1 cellular context compared by ENCODE assay signal in the genomic region with DNA sequence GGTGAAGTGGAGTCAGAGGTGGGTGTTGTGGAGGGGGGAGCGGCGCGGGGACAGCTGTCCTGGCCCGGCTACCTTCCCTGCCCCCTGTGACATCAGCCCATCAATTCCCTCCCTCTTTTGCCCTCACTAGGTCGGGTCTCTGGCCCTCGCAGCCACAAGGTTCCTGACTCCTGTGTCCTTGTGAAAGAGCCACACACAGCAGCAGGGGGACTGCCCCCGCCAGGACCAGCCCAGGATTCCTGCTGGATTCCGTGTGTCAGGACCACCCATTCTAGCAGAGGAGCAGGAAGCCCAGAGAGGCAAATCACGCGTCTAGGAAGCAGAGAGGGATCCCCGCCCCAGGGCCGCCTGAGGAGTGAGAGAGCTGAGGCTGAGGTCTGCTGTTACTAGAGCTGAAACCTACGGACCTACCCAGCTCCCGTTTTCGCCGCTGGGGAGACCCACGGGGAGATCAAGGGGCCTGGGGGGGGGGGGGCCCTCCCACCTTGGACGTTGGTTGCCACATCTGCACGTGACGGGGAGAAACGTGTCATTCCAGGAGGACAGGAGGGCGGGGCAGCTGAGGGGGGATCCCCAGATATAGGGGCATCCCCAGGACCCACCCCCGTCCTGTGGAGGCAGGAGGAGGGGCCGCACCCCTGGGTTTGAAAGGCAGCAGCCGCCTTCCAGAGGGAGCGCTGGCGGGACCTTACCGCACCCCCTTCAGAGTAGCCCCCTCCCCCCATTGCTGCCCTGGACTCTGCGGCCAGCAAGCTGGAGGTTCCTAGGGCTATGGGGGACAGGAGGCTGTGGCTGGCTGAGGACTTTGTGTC.
TF ChIP-seq lines count a peak whose summit lies in the region.

No MANE protein-coding gene starts in this region.

TF ChIP-seq in GM12878, 131 proteins besides CTCF, POLR2A, EP300 and RAD21:
- TF ChIP-seq, protein P1, sequence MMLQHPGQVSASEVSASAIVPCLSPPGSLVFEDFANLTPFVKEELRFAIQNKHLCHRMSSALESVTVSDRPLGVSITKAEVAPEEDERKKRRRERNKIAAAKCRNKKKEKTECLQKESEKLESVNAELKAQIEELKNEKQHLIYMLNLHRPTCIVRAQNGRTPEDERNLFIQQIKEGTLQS (IDR thresholded peaks at IDR 0.05; ENCODE audit: borderline replicate concordance, extremely low read depth, low read depth, low read length) = no peak
- peak; percentile 13; the same call in 1 of the 2 replicates for TF ChIP-seq MTA2 (IDR thresholded peaks at IDR 0.05; ENCODE audit: low read depth)
- peak; percentile 42; the same call in 1 of the 2 replicates for TF ChIP-seq RUNX3 (IDR thresholded peaks at IDR 0.05; ENCODE audit: low read length)
- peak; percentile 83 to 94 for TF ChIP-seq BHLHE40 (IDR thresholded peaks at IDR 0.05; ENCODE audit: borderline replicate concordance in 1 of 2, low read depth in 2 of 2, low read length in 1 of 2)
- 0 out of 2 replicates have a peak, but pooled peaks have one; percentile 6 for TF ChIP-seq CREB1 (IDR thresholded peaks at IDR 0.05; ENCODE audit: low read depth)
- peak in 1 of 2 experiments; percentile 28; a peak in 1 of 3 replicates for TF ChIP-seq EGR1 (IDR thresholded peaks at IDR 0.05; ENCODE audit: borderline replicate concordance in 1 of 2, low read depth in 2 of 2, low read length in 2 of 2)
- TF ChIP-seq, protein P2, sequence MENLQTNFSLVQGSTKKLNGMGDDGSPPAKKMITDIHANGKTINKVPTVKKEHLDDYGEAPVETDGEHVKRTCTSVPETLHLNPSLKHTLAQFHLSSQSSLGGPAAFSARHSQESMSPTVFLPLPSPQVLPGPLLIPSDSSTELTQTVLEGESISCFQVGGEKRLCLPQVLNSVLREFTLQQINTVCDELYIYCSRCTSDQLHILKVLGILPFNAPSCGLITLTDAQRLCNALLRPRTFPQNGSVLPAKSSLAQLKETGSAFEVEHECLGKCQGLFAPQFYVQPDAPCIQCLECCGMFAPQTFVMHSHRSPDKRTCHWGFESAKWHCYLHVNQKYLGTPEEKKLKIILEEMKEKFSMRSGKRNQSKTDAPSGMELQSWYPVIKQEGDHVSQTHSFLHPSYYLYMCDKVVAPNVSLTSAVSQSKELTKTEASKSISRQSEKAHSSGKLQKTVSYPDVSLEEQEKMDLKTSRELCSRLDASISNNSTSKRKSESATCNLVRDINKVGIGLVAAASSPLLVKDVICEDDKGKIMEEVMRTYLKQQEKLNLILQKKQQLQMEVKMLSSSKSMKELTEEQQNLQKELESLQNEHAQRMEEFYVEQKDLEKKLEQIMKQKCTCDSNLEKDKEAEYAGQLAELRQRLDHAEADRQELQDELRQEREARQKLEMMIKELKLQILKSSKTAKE (IDR thresholded peaks at IDR 0.05; ENCODE audit: low read depth, poor library complexity, severe bottlenecking) = no peak
- TF ChIP-seq MYB (IDR thresholded peaks at IDR 0.05; ENCODE audit: borderline replicate concordance, low read depth, low read length) = no peak
- peak; percentile 24 for TF ChIP-seq SP1 (IDR thresholded peaks at IDR 0.05; ENCODE audit: low read depth, low read length)
- TF ChIP-seq, protein P3, sequence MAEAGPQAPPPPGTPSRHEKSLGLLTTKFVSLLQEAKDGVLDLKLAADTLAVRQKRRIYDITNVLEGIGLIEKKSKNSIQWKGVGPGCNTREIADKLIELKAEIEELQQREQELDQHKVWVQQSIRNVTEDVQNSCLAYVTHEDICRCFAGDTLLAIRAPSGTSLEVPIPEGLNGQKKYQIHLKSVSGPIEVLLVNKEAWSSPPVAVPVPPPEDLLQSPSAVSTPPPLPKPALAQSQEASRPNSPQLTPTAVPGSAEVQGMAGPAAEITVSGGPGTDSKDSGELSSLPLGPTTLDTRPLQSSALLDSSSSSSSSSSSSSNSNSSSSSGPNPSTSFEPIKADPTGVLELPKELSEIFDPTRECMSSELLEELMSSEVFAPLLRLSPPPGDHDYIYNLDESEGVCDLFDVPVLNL (IDR thresholded peaks at IDR 0.05; ENCODE audit: low read depth, low read length) = no peak
- TF ChIP-seq RBBP5 (conservative IDR thresholded peaks at IDR 0.05) = no peak
- no peak for TF ChIP-seq ZNF217 (IDR thresholded peaks at IDR 0.05)
TF ChIP-seq in GM12878: peak in this region for 6.
